Comparison of ENCODE assay signal across 17 cellular contexts in the genomic region with DNA sequence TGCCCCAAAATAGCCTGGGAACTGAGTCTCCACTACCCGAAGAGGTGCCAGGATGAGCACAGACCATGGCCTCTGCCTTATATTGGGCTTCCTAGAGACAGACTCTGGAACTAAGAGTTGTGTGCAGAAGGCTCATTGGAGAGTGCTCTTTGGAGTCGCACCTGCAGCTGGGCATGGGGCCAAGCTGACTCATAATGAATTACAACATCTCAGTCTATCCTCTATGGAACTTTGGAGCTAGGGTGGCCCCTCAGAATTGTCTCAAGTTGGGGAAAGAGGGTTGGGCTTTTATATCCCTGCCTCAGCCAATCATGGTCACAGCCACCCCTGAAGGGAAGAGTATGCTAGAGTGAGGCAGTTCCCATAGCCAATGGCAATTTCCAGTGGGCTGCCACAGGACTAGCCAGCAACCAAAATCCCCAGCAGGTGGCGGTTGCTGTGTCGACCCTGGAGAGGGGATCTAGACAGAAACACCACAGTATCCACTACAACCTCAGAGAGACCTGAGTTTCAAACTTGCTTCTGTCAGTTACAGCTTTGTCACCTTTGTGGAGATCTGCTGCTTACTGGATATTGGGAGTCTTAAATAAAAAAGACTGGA.
A peak's percentile ranks its signal among the peaks of the same experiment; 100 is the strongest.
DNase-seq lines count a peak whose midpoint lies in the region; ATAC-seq and TF ChIP-seq lines count a peak whose summit lies in the region.
"Had no signal": no experiment of that assay in that cellular context is flagged by ENCODE, and none has a peak within 500 bp of the region (broad histone marks: within the 10 kb centered on the region; RNA-seq: fewer than 3 reads in every experiment).

No MANE protein-coding gene starts in this region.

- TF ChIP-seq EP300 in Ishikawa (IDR thresholded peaks at IDR 0.05; ENCODE audit: borderline replicate concordance): no peak

- H3K23ac ChIP-seq in neuronal stem cell (ENCODE audit: low read depth, low read length, poor library complexity): no peak overlapping the region

- no peak overlapping the region for H2BK120ac ChIP-seq in neuronal stem cell (ENCODE audit: low read depth, low read length)

- no peak for TF ChIP-seq RAD21 in Ishikawa (IDR thresholded peaks at IDR 0.05; ENCODE audit: low read depth)

- H3K14ac ChIP-seq in neuronal stem cell (ENCODE audit: low read length): no peak overlapping the region

- no peak overlapping the region for H2BK12ac ChIP-seq in neuronal stem cell (ENCODE audit: low read length)

- H3K27ac ChIP-seq in neuronal stem cell (replicated peaks; ENCODE audit: low read length): no peak overlapping the region
- H3K27ac ChIP-seq: spleen had no signal

- CTCF ChIA-PET in WTC11 (lab: Charles Lee): no interaction called here

- no peak overlapping the region for H3K18ac ChIP-seq in neuronal stem cell (ENCODE audit: low read length)

- H3K4me3 Mint-ChIP-seq in WTC11: no peak overlapping the region
- H3K4me3 Mint-ChIP-seq: activated naive CD4-positive, alpha-beta T cell treated with anti-CD3 and anti-CD28 coated beads, Interleukin-2, amount 50 U/mL, for 24 hours; effector memory CD8-positive, alpha-beta T cell had no signal

- ATAC-seq in WTC11: no peak
- ATAC-seq in mucosa of descending colon: peak; percentile 69
- no peak for ATAC-seq in HG02588 (IDR thresholded peaks at IDR 0.05; ENCODE audit: unreplicated experiment)
- ATAC-seq: effector memory CD8-positive, alpha-beta T cell had no signal

- H3K4me3 ChIP-seq in mucosa of descending colon (no peak overlapping the region), neuronal stem cell (ENCODE audit: low read length in 2 of 2) (no peak overlapping the region)
- H3K4me3 ChIP-seq: spleen had no signal

- H2BK15ac ChIP-seq in neuronal stem cell (ENCODE audit: low read length): no peak overlapping the region

- no peak overlapping the region for H4K91ac ChIP-seq in neuronal stem cell (ENCODE audit: low read depth, low read length, poor library complexity)

- H2BK5ac ChIP-seq in neuronal stem cell (ENCODE audit: low read length): no peak overlapping the region

- TF ChIP-seq CTCF in WTC11 (IDR thresholded peaks at IDR 0.05): no peak
- TF ChIP-seq CTCF in mucosa of descending colon (IDR thresholded peaks at IDR 0.05): no peak

- peaks cover 38% of the 10 kb centered on the region for H3K27me3 Mint-ChIP-seq in WTC11 (ENCODE audit: low read depth)

- POLR2A ChIA-PET in WTC11 (lab: Charles Lee): no interaction called here

- no peaks in the 10 kb centered on the region for H3K36me3 Mint-ChIP-seq in WTC11
- H3K36me3 Mint-ChIP-seq: activated naive CD4-positive, alpha-beta T cell treated with anti-CD3 and anti-CD28 coated beads, Interleukin-2, amount 50 U/mL, for 24 hours; CD8-positive, alpha-beta memory T cell had no signal

- H3K79me1 ChIP-seq in neuronal stem cell (ENCODE audit: low read depth, low read length): no peaks in the 10 kb centered on the region

- H3K4me1 ChIP-seq in mucosa of descending colon (ENCODE audit: low read depth) (peaks cover 6% of the 10 kb centered on the region), neuronal stem cell (ENCODE audit: control insufficient read depth in 2 of 2, insufficient read depth in 1 of 2, low read depth in 1 of 2, low read length in 2 of 2) (peaks cover 4% of the 10 kb centered on the region in 2 donors)

- H2AK5ac ChIP-seq in neuronal stem cell (ENCODE audit: low read depth, low read length): no peak overlapping the region

- intact Hi-C loops in mucosa of descending colon (cut with DNase I, micrococcal nuclease): no loop called here

- no peak overlapping the region for H3K4me2 ChIP-seq in neuronal stem cell (ENCODE audit: insufficient read depth, low read length, poor library complexity, severe bottlenecking)

- no peaks in the 10 kb centered on the region for H3K9me3 Mint-ChIP-seq in WTC11
- H3K9me3 Mint-ChIP-seq: activated naive CD4-positive, alpha-beta T cell treated with anti-CD3 and anti-CD28 coated beads, Interleukin-2, amount 50 U/mL, for 24 hours; CD8-positive, alpha-beta memory T cell; effector memory CD8-positive, alpha-beta T cell had no signal

- H3K4ac ChIP-seq in neuronal stem cell (ENCODE audit: low read length): no peak overlapping the region

- H3K27ac Mint-ChIP-seq in WTC11: no peak overlapping the region
- H3K27ac Mint-ChIP-seq: activated naive CD4-positive, alpha-beta T cell treated with anti-CD3 and anti-CD28 coated beads, Interleukin-2, amount 50 U/mL, for 24 hours; CD8-positive, alpha-beta memory T cell; effector memory CD8-positive, alpha-beta T cell had no signal

- no peaks in the 10 kb centered on the region for H3K9me3 ChIP-seq in mucosa of descending colon
- no peaks in the 10 kb centered on the region for H3K9me3 ChIP-seq in neuronal stem cell (replicated peaks in 1 of 2; ENCODE audit: control insufficient read depth in 2 of 2, insufficient read depth in 1 of 2, low read depth in 1 of 2, low read length in 2 of 2)
- H3K9me3 ChIP-seq: spleen had no signal

- peaks cover 0 to 30% (median 17%) of the 10 kb centered on the region in 3 experiments for H3K27me3 ChIP-seq in neuronal stem cell (ENCODE audit: control insufficient read depth in 3 of 3, insufficient read depth in 3 of 3, low read depth in 1 of 3, low read length in 3 of 3)

- H3K4me1 Mint-ChIP-seq in WTC11: peaks cover 5% of the 10 kb centered on the region

- no peak overlapping the region for H4K8ac ChIP-seq in neuronal stem cell (ENCODE audit: low read depth, low read length)

- H2AFZ ChIP-seq in neuronal stem cell (ENCODE audit: low read length): no peak overlapping the region

- no peak overlapping the region for H3K9ac ChIP-seq in neuronal stem cell (ENCODE audit: low read depth, low read length, poor library complexity)

- H3K36me3 ChIP-seq in mucosa of descending colon (ENCODE audit: low read depth) (no peaks in the 10 kb centered on the region), neuronal stem cell (replicated peaks in 1 of 2; ENCODE audit: control insufficient read depth in 2 of 2, insufficient read depth in 2 of 2, low read length in 2 of 2) (no peaks in the 10 kb centered on the region)
- H3K36me3 ChIP-seq: spleen had no signal

- peak; percentile 41 for DNase-seq in DMS153 treated with DMSO at 0.1 percent for 48 hours (lab: John Stamatoyannopoulos, UW; ENCODE audit: unreplicated experiment)
- DNase-seq in DMS153 (lab: John Stamatoyannopoulos, UW): no peak
- peak; percentile 40 for DNase-seq in WTC11 (ENCODE audit: low spot score)
- DNase-seq in mucosa of descending colon: peak; percentile 63 to 87 (median 75)
- DNase-seq in foreskin melanocyte: no peak
- no peak for DNase-seq in neuronal stem cell (ENCODE audit: low spot score)
- DNase-seq: 8988T; activated CD4-positive, CD25-positive, alpha-beta regulatory T cell; activated CD8-positive, alpha-beta memory T cell treated with anti-CD3 and anti-CD28 coated beads, Interleukin-2, amount 50 U/mL, for 48 hours; CD8-positive, alpha-beta memory T cell; effector memory CD8-positive, alpha-beta T cell; NK-92 treated with Interleukin-12 subunit alpha and Interleukin-12 subunit beta, amount 100 ng/mL, for 24 hours; spleen; SW 1271 had no signal

- WGBS in neuronal stem cell (ENCODE audit: extremely low coverage in 2 of 2, insufficient read length in 2 of 2, insufficient replicate concordance in 1 of 2), 2 donors: no CpG with 5 or more reads among the region's 4 CpGs

TF ChIP-seq in Ishikawa, 13 proteins besides CTCF, POLR2A, EP300 and RAD21 (continues in another document):
- TF ChIP-seq, protein P1, sequence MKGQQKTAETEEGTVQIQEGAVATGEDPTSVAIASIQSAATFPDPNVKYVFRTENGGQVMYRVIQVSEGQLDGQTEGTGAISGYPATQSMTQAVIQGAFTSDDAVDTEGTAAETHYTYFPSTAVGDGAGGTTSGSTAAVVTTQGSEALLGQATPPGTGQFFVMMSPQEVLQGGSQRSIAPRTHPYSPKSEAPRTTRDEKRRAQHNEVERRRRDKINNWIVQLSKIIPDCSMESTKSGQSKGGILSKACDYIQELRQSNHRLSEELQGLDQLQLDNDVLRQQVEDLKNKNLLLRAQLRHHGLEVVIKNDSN (IDR thresholded peaks at IDR 0.05): no peak
- 0 out of 2 replicates have a peak, but pooled peaks have one; percentile 12 for TF ChIP-seq CEBPB (IDR thresholded peaks at IDR 0.05)
- no peak for TF ChIP-seq TAF1 (IDR thresholded peaks at IDR 0.05; ENCODE audit: low read depth)
- TF ChIP-seq NFIC (IDR thresholded peaks at IDR 0.05): 0 out of 2 replicates have a peak, but pooled peaks have one; percentile 9
- TF ChIP-seq CREB1 (IDR thresholded peaks at IDR 0.05; ENCODE audit: low read depth): no peak
- TF ChIP-seq TCF12 (IDR thresholded peaks at IDR 0.05; ENCODE audit: low read depth): no peak

TF ChIP-seq in WTC11, 78 proteins besides CTCF, POLR2A, EP300 and RAD21 (continues in another document):
- TF ChIP-seq NR2C2 (CRISPR knock-in tag; IDR thresholded peaks at IDR 0.05) (no peak), ZNF671 (CRISPR knock-in tag; IDR thresholded peaks at IDR 0.05) (no peak), HMGA2 (CRISPR knock-in tag; IDR thresholded peaks at IDR 0.05) (no peak)
- TF ChIP-seq, protein P2, sequence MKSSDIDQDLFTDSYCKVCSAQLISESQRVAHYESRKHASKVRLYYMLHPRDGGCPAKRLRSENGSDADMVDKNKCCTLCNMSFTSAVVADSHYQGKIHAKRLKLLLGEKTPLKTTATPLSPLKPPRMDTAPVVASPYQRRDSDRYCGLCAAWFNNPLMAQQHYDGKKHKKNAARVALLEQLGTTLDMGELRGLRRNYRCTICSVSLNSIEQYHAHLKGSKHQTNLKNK (CRISPR knock-in tag; IDR thresholded peaks at IDR 0.05): no peak

Comparison
In these comparisons a context has a peak if more than half of its experiments do, and no peak if none do; other contexts are left out.
1. DNase-seq: peak in DMS153 treated with DMSO at 0.1 percent for 48 hours (single experiment), WTC11 (single experiment) and mucosa of descending colon (3 of 3); none in DMS153 (single experiment), foreskin melanocyte (single experiment) and neuronal stem cell (single experiment).